Comparison of ENCODE assay signal across 27 cellular contexts in genomic region chr22:29292379-29292778, GRCh38. TPM values are rescaled to one million over a fixed set of nuclear protein-coding genes. Genes with fewer than 3 reads are reported as not detected.
"Had no signal": no experiment of that assay in that cellular context is flagged by ENCODE, and none has a peak within 500 bp of the region (broad histone marks: within the 10 kb centered on the region; RNA-seq: fewer than 3 reads in every experiment).

No MANE protein-coding gene starts in this region.

- H3K4me3 Mint-ChIP-seq: dendritic cell treated with granulocyte-macrophage colony-stimulating factor and Interleukin-4, amounts not matched to agents 40 ng/mL and 50 ng/mL, for 4 days; immature natural killer cell; nephron; stimulated activated effector memory CD8-positive, alpha-beta T cell treated with anti-CD3 and anti-CD28 coated beads, Interleukin-12 subunit alpha, Interleukin-12 subunit beta, amount 100 ng/mL, for 72 hours; stimulated activated naive CD8-positive, alpha-beta T cell treated with anti-CD3 and anti-CD28 coated beads, Interleukin-15, Interleukin-2, amounts not matched to agents 100 ng/mL and 50 ng/mL, for 24 hours had no signal

- H3K9me3 Mint-ChIP-seq: dendritic cell treated with granulocyte-macrophage colony-stimulating factor and Interleukin-4, amounts not matched to agents 40 ng/mL and 50 ng/mL, for 4 days; immature natural killer cell; nephron; stimulated activated effector memory CD8-positive, alpha-beta T cell treated with anti-CD3 and anti-CD28 coated beads, Interleukin-12 subunit alpha, Interleukin-12 subunit beta, amount 100 ng/mL, for 72 hours; stimulated activated naive CD8-positive, alpha-beta T cell treated with anti-CD3 and anti-CD28 coated beads, Interleukin-15, Interleukin-2, amounts not matched to agents 100 ng/mL and 50 ng/mL, for 24 hours had no signal

- H3K4me1 Mint-ChIP-seq: nephron had no signal

- H3K4me3 ChIP-seq: colonic mucosa, esophagus muscularis mucosa, left ventricle myocardium inferior, lower lobe of right lung, prostate gland, sigmoid colon, suprapubic skin, transverse colon, upper lobe of right lung, uterus had no signal

- H3K27me3 Mint-ChIP-seq: dendritic cell treated with granulocyte-macrophage colony-stimulating factor and Interleukin-4, amounts not matched to agents 40 ng/mL and 50 ng/mL, for 4 days; stimulated activated naive CD8-positive, alpha-beta T cell treated with anti-CD3 and anti-CD28 coated beads, Interleukin-15, Interleukin-2, amounts not matched to agents 100 ng/mL and 50 ng/mL, for 24 hours had no signal

- H3K9me3 ChIP-seq: colonic mucosa, esophagus muscularis mucosa, left ventricle myocardium inferior, lower lobe of right lung, prostate gland, sigmoid colon, suprapubic skin, transverse colon, upper lobe of right lung, uterus had no signal

- H3K36me3 ChIP-seq: uterus had no signal

- ATAC-seq: foreskin keratinocyte; left colon; lower lobe of right lung; right cardiac atrium; stimulated activated effector memory CD8-positive, alpha-beta T cell treated with anti-CD3 and anti-CD28 coated beads, Interleukin-12 subunit alpha, Interleukin-12 subunit beta, amount 100 ng/mL, for 72 hours; upper lobe of right lung had no signal

- H3K4me1 ChIP-seq: colonic mucosa, foreskin keratinocyte, lower lobe of right lung, suprapubic skin, upper lobe of right lung, uterus had no signal

- H3K27ac Mint-ChIP-seq: dendritic cell treated with granulocyte-macrophage colony-stimulating factor and Interleukin-4, amounts not matched to agents 40 ng/mL and 50 ng/mL, for 4 days; immature natural killer cell; nephron; stimulated activated effector memory CD8-positive, alpha-beta T cell treated with anti-CD3 and anti-CD28 coated beads, Interleukin-12 subunit alpha, Interleukin-12 subunit beta, amount 100 ng/mL, for 72 hours; stimulated activated naive CD8-positive, alpha-beta T cell treated with anti-CD3 and anti-CD28 coated beads, Interleukin-15, Interleukin-2, amounts not matched to agents 100 ng/mL and 50 ng/mL, for 24 hours had no signal

- DNase-seq: colonic mucosa; effector CD8-positive, alpha-beta T cell; foreskin keratinocyte; hypothalamus; immature natural killer cell; islet precursor cell; kidney glomerular epithelial cell; left colon; left ventricle myocardium inferior; lower lobe of right lung; nucleus accumbens; right cardiac atrium; sigmoid colon; stimulated activated CD4-positive, alpha-beta T cell treated with anti-CD3 and anti-CD28 coated beads, Interleukin-2, amount 100 ng/mL, for 24 hours; stimulated activated CD4-positive, alpha-beta T cell treated with anti-CD3 and anti-CD28 coated beads, Interleukin-4, amount 100 ng/mL, for 24 hours; transverse colon; upper lobe of right lung; uterus had no signal

- H3K27ac ChIP-seq: colonic mucosa, esophagus muscularis mucosa, foreskin keratinocyte, left ventricle myocardium inferior, lower lobe of right lung, prostate gland, sigmoid colon, suprapubic skin, transverse colon, upper lobe of right lung, uterus had no signal

- H3K27me3 ChIP-seq: colonic mucosa, esophagus muscularis mucosa, foreskin keratinocyte, sigmoid colon, suprapubic skin, transverse colon, upper lobe of right lung, uterus had no signal

RNA-seq across cellular contexts. Expression of gene RASL10A, which starts 23.1 kb away (rescaled TPM):
- total RNA-seq: fibroblast of lung, foreskin keratinocyte, osteocyte had no signal
